ENCODE assay signal across 12 cellular contexts in the genomic region with DNA sequence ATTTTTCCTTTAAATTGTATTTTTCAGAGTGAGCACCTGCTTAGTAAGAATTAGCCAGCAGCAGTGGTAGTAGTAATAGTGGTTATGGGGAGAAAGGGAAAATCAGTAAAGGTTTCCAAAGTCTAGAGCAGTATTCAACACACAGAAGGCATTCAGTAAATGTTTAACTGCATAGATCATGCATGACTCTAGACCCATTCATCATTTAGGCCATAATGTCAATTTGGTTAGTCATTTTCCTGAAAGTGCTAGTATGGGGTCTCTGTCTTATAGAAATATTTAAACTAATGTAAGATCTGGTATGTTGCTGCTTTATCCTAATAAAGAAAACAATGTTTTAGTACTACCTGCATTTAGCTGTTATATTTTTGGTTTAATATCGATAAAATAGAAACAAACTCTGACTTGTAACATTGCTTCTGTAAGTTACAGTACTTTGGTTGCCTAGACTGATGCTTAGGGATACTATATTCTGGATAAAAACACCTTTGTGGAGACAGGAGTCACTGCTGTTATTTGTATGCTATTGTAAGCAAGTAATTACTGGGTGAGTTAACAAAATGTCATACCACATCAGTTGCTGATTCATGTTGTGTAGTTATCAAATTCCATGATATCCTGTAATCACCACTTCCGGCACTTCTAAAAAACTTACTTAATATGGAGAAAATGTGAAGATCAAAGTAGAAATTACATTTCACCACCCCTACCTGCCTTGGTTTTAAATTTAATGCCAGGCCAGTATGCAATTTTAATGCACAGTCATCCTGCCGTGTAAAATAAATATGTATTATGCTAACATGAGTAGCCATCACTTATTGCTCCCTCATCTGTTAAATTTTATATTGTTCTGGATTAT.
A peak's percentile ranks its signal among the peaks of the same experiment; 100 is the strongest.
DNase-seq lines count a peak whose midpoint lies in the region; ATAC-seq and TF ChIP-seq lines count a peak whose summit lies in the region.
"Had no signal": no experiment of that assay in that cellular context is flagged by ENCODE, and none has a peak within 500 bp of the region (broad histone marks: within the 10 kb centered on the region; RNA-seq: fewer than 3 reads in every experiment).

No MANE protein-coding gene starts in this region.

- H3K4me3 Mint-ChIP-seq in nephron progenitor cell = no peak overlapping the region
- H3K4me3 Mint-ChIP-seq in natural killer cell treated with Interleukin-12 subunit alpha and Interleukin-12 subunit beta and Interleukin-15 and Interleukin-18, amount 100 ng/mL, for 72 hours = no peak overlapping the region
- H3K4me3 Mint-ChIP-seq: activated CD8-positive, alpha-beta memory T cell treated with anti-CD3 and anti-CD28 coated beads, Interleukin-2, amount 10 ng/mL, durations not matched to agents 7 days and 5 days had no signal

- ATAC-seq in HG03045 (IDR thresholded peaks at IDR 0.05; ENCODE audit: unreplicated experiment) = no peak
- no peak for ATAC-seq in natural killer cell treated with Interleukin-12 subunit alpha and Interleukin-12 subunit beta and Interleukin-15 and Interleukin-18, amount 100 ng/mL, for 72 hours
- ATAC-seq: activated CD8-positive, alpha-beta memory T cell treated with anti-CD3 and anti-CD28 coated beads, Interleukin-2, amount 10 ng/mL, durations not matched to agents 7 days and 5 days; esophagus mucosa had no signal

- H3K9me3 Mint-ChIP-seq in nephron progenitor cell = no peaks in the 10 kb centered on the region
- H3K9me3 Mint-ChIP-seq in natural killer cell treated with Interleukin-12 subunit alpha and Interleukin-12 subunit beta and Interleukin-15 and Interleukin-18, amount 100 ng/mL, for 72 hours = no peaks in the 10 kb centered on the region

- peak overlapping the region; percentile 30 for H3K27ac Mint-ChIP-seq in nephron progenitor cell
- no peak overlapping the region for H3K27ac Mint-ChIP-seq in natural killer cell treated with Interleukin-12 subunit alpha and Interleukin-12 subunit beta and Interleukin-15 and Interleukin-18, amount 100 ng/mL, for 72 hours
- H3K27ac Mint-ChIP-seq: activated CD8-positive, alpha-beta memory T cell treated with anti-CD3 and anti-CD28 coated beads, Interleukin-2, amount 10 ng/mL, durations not matched to agents 7 days and 5 days had no signal

- no peak overlapping the region for H3K4me3 ChIP-seq in epithelial cell of esophagus (ENCODE audit: low read length)

- TF ChIP-seq CTCF in epithelial cell of esophagus (IDR thresholded peaks at IDR 0.05; ENCODE audit: insufficient read depth, low read depth, low read length, missing control alignments) (no peak), nephron progenitor cell (IDR thresholded peaks at IDR 0.05) (no peak)

- H3K27me3 Mint-ChIP-seq in nephron progenitor cell (ENCODE audit: low read depth, poor library complexity) = no peaks in the 10 kb centered on the region
- no peaks in the 10 kb centered on the region for H3K27me3 Mint-ChIP-seq in natural killer cell treated with Interleukin-12 subunit alpha and Interleukin-12 subunit beta and Interleukin-15 and Interleukin-18, amount 100 ng/mL, for 72 hours
- H3K27me3 Mint-ChIP-seq: activated CD8-positive, alpha-beta memory T cell treated with anti-CD3 and anti-CD28 coated beads, Interleukin-2, amount 10 ng/mL, durations not matched to agents 7 days and 5 days had no signal

- peaks cover 58% of the 10 kb centered on the region for H3K36me3 Mint-ChIP-seq in nephron progenitor cell (ENCODE audit: low read depth)
- H3K36me3 Mint-ChIP-seq in natural killer cell treated with Interleukin-12 subunit alpha and Interleukin-12 subunit beta and Interleukin-15 and Interleukin-18, amount 100 ng/mL, for 72 hours = no peaks in the 10 kb centered on the region
- H3K36me3 Mint-ChIP-seq: activated CD8-positive, alpha-beta memory T cell treated with anti-CD3 and anti-CD28 coated beads, Interleukin-2, amount 10 ng/mL, durations not matched to agents 7 days and 5 days had no signal

- H3K4me1 Mint-ChIP-seq in nephron progenitor cell = peaks cover 3% of the 10 kb centered on the region
- H3K4me1 Mint-ChIP-seq in natural killer cell treated with Interleukin-12 subunit alpha and Interleukin-12 subunit beta and Interleukin-15 and Interleukin-18, amount 100 ng/mL, for 72 hours (ENCODE audit: low read depth in 2 of 2) = no peaks in the 10 kb centered on the region
- H3K4me1 Mint-ChIP-seq: activated CD8-positive, alpha-beta memory T cell treated with anti-CD3 and anti-CD28 coated beads, Interleukin-2, amount 10 ng/mL, durations not matched to agents 7 days and 5 days had no signal

- DNase-seq in EL (peak; percentile 79), RKO (ENCODE audit: low spot score) (peak; percentile 57), epithelial cell of esophagus (ENCODE audit: low read depth) (peak; percentile 76), nephron progenitor cell (no peak), amniotic stem cell (lab: John Stamatoyannopoulos, UW) (no peak), NCI-H1105 treated with DMSO at 0.1 percent for 48 hours (lab: John Stamatoyannopoulos, UW) (no peak)
- DNase-seq in natural killer cell treated with Interleukin-12 subunit alpha and Interleukin-12 subunit beta and Interleukin-15 and Interleukin-18, amount 100 ng/mL, for 72 hours (ENCODE audit: low spot score) = no peak
- DNase-seq: activated CD8-positive, alpha-beta memory T cell treated with anti-CD3 and anti-CD28 coated beads, Interleukin-2, amount 10 ng/mL, durations not matched to agents 7 days and 5 days; anterior cingulate cortex; NCI-H1930 had no signal

Comparison
In these comparisons a context has a peak if more than half of its experiments do, and no peak if none do; other contexts are left out.
1. DNase-seq: peak in EL (single experiment), RKO (single experiment) and epithelial cell of esophagus (single experiment); none in nephron progenitor cell (single experiment), amniotic stem cell (single experiment), NCI-H1105 treated with DMSO at 0.1 percent for 48 hours (single experiment) and natural killer cell treated with Interleukin-12 subunit alpha and Interleukin-12 subunit beta and Interleukin-15 and Interleukin-18, amount 100 ng/mL, for 72 hours (single experiment).